15 cellular contexts compared by ENCODE assay signal in genomic region chr5:14400611-14401010, GRCh38.
DNase-seq lines count a peak whose midpoint lies in the region; ATAC-seq and TF ChIP-seq lines count a peak whose summit lies in the region.
"Had no signal": no experiment of that assay in that cellular context is flagged by ENCODE, and none has a peak within 500 bp of the region (broad histone marks: within the 10 kb centered on the region; RNA-seq: fewer than 3 reads in every experiment).

No MANE protein-coding gene starts in this region.

- H3K4me1 Mint-ChIP-seq in type B pancreatic cell (ENCODE audit: unreplicated experiment), result peaks cover 31% of the 10 kb centered on the region

- no peaks in the 10 kb centered on the region for H3K9me3 Mint-ChIP-seq in type B pancreatic cell

- H3K4me3 Mint-ChIP-seq in type B pancreatic cell, result no peak overlapping the region

- POLR2A ChIA-PET in HCT116 (lab: Charles Lee), result no interaction called here
- POLR2A ChIA-PET in Panc1 (lab: Charles Lee), result no interaction called here

- in situ Hi-C loops in Panc1 (cut with HindIII; ENCODE audit: low pct_unique_long_range_greater_than_20kb, low sequenced_read_pairs), result no loop called here

- CTCF ChIA-PET in HCT116 (lab: Charles Lee), result interaction anchor here (0.7 to 1.9 kb wide), 3 partner anchors 49 to 248 kb away, joined by 4 to 17 read pairs (median 5); no protein-coding TSS in a partner anchor
- CTCF ChIA-PET in Panc1 (lab: Charles Lee), result no interaction called here

- intact Hi-C loops in HCT116 (cut with micrococcal nuclease), result no loop called here
- intact Hi-C loops in Panc1 (cut with micrococcal nuclease; ENCODE audit: unreplicated experiment), result loop anchor here (10.0 kb wide), 1 partner anchor 244 kb away; no protein-coding TSS in a partner anchor

- H3K27me3 Mint-ChIP-seq in type B pancreatic cell, result no peaks in the 10 kb centered on the region
- H3K27me3 Mint-ChIP-seq: CD4-positive, CD25-positive, alpha-beta regulatory T cell had no signal

- BruUV-seq in HCT116 (replicated peaks; lab: Mats Ljungman, UMichigan) (TSS peak; percentile 28), Panc1 (replicated peaks; lab: Mats Ljungman, UMichigan) (TSS peak; percentile 24)

- H3K27me3 ChIP-seq in HCT116 (ENCODE audit: insufficient read depth, low read length) (no peaks in the 10 kb centered on the region), Panc1 (ENCODE audit: control insufficient read depth, insufficient read depth, low read length) (no peaks in the 10 kb centered on the region), osteoblast (ENCODE audit: insufficient read depth, low read length) (no peaks in the 10 kb centered on the region)

- ATAC-seq in HCT116 (no peak), Panc1 (no peak), GM18498 (IDR thresholded peaks at IDR 0.05; ENCODE audit: unreplicated experiment) (no peak)

- no peak overlapping the region for H3K27ac Mint-ChIP-seq in type B pancreatic cell

- TF ChIP-seq POLR2A in HCT116 (IDR thresholded peaks at IDR 0.05; ENCODE audit: borderline replicate concordance, extremely low read depth, insufficient read depth, insufficient read length), result no peak

- H3K27ac ChIP-seq in HCT116 (ENCODE audit: low read depth, low read length) (no peak overlapping the region), Panc1 (ENCODE audit: low read length) (no peak overlapping the region), osteoblast (ENCODE audit: low read depth, low read length) (peak overlapping the region; percentile 89)

- H3K4me1 ChIP-seq in HCT116 (ENCODE audit: control insufficient read depth in 1 of 2, insufficient read depth in 2 of 2, low read length in 2 of 2) (peaks cover 0 to 8% of the 10 kb centered on the region in 2 experiments; a peak in 1 of 4 replicates), Panc1 (ENCODE audit: control insufficient read depth, insufficient read depth, low read length) (no peaks in the 10 kb centered on the region), osteoblast (ENCODE audit: insufficient read depth, low read length) (peaks cover 58% of the 10 kb centered on the region)

- TF ChIP-seq RAD21 in HCT116 (IDR thresholded peaks at IDR 0.05; ENCODE audit: low read depth), result no peak

- H3K79me2 ChIP-seq in HCT116 (ENCODE audit: insufficient read depth, low read length) (peaks cover 9% of the 10 kb centered on the region; the same call in 1 of the 2 replicates), osteoblast (ENCODE audit: insufficient read depth, low read length) (peaks cover 32% of the 10 kb centered on the region)

- H3K36me3 ChIP-seq in HCT116 (ENCODE audit: control insufficient read depth in 1 of 2, insufficient read depth in 2 of 2, low read length in 2 of 2) (peaks cover 2 to 19% of the 10 kb centered on the region in 2 experiments; a peak in 3 of 4 replicates), Panc1 (ENCODE audit: control insufficient read depth, insufficient read depth, low read length) (peaks cover 44% of the 10 kb centered on the region), osteoblast (ENCODE audit: insufficient read depth, low read length) (peaks cover 56% of the 10 kb centered on the region)

- H3K4me2 ChIP-seq in HCT116 (ENCODE audit: low read length) (no peak overlapping the region), osteoblast (ENCODE audit: insufficient read depth, low read length) (peak overlapping the region; percentile 60)

- no peak overlapping the region for H3K9ac ChIP-seq in HCT116 (ENCODE audit: low read length)

- no peaks in the 10 kb centered on the region for H3K9me2 ChIP-seq in HCT116 (ENCODE audit: insufficient read depth)

- no peak for DNase-seq in HCT116 (ENCODE audit: low read depth, low spot score)
- no peak for DNase-seq in Panc1 (ENCODE audit: low read depth, low spot score)
- DNase-seq in choroid plexus epithelial cell (ENCODE audit: low read depth), result peak; percentile 77
- DNase-seq in osteoblast (ENCODE audit: insufficient read length, low spot score, missing footprints), result no peak
- no peak for DNase-seq in effector CD8-positive, alpha-beta T cell (lab: John Stamatoyannopoulos, UW)
- no peak for DNase-seq in type B pancreatic cell (ENCODE audit: extremely low spot score, unreplicated experiment)
- no peak for DNase-seq in LoVo (ENCODE audit: low spot score)
- DNase-seq: AML-193, Calu3, DMS79, NCI-H1436, NCI-H2029 treated with DMSO at 0.1 percent for 48 hours, NCI-H510A had no signal

- H3K4me3 ChIP-seq in HCT116 (replicated peaks in 1 of 2; ENCODE audit: low read depth in 1 of 2, low read length in 2 of 2) (no peak overlapping the region), Panc1 (ENCODE audit: low read depth in 2 of 2, low read length in 2 of 2) (no peak overlapping the region), choroid plexus epithelial cell (ENCODE audit: low read depth, low read length) (no peak overlapping the region), osteoblast (ENCODE audit: insufficient read depth, low read length) (no peak overlapping the region)

- H3K9me3 ChIP-seq in HCT116 (ENCODE audit: control insufficient read depth in 1 of 2, insufficient read depth in 1 of 2, low read depth in 1 of 2, low read length in 2 of 2) (peaks cover 0 to 5% of the 10 kb centered on the region in 2 experiments; a peak in 1 of 4 replicates), Panc1 (ENCODE audit: control insufficient read depth, insufficient read depth, low read depth, low read length) (no peaks in the 10 kb centered on the region), osteoblast (ENCODE audit: low read depth, low read length) (no peaks in the 10 kb centered on the region)

- H2AFZ ChIP-seq in HCT116 (ENCODE audit: low read depth, low read length, poor library complexity, severe bottlenecking) (no peak overlapping the region), osteoblast (ENCODE audit: low read length) (no peak overlapping the region)

- H3K36me3 Mint-ChIP-seq in type B pancreatic cell, result peaks cover 36% of the 10 kb centered on the region

- H4K20me1 ChIP-seq in HCT116 (ENCODE audit: insufficient read depth) (no peaks in the 10 kb centered on the region), osteoblast (ENCODE audit: insufficient read depth, low read length) (peaks cover 9% of the 10 kb centered on the region)

- RAD21 ChIA-PET in HCT116 (lab: Charles Lee; ENCODE audit: low non-redundant PET in 1 of 2, low total read pairs in 2 of 2, uncharacterized antibody in 2 of 2, unreplicated experiment in 2 of 2), result interaction anchor here in 1 of 2 experiments (0.9 kb wide), 1 partner anchor 248 kb away, joined by 3 read pairs; no protein-coding TSS in a partner anchor

- TF ChIP-seq CTCF in HCT116 (IDR thresholded peaks at IDR 0.05 in 2 of 3, conservative IDR thresholded peaks at IDR 0.05 in 1 of 3; ENCODE audit: borderline replicate concordance in 1 of 3, insufficient read depth in 1 of 3, low read depth in 2 of 3, low read length in 2 of 3) (no peak), Panc1 (IDR thresholded peaks at IDR 0.05) (no peak), choroid plexus epithelial cell (conservative IDR thresholded peaks at IDR 0.05; ENCODE audit: low read depth, low read length) (no peak), osteoblast (IDR thresholded peaks at IDR 0.05; ENCODE audit: extremely low read depth, low read depth, low read length) (no peak), type B pancreatic cell (conservative IDR thresholded peaks at IDR 0.05) (no peak)

TF ChIP-seq in HCT116, 20 proteins besides CTCF, POLR2A, EP300 and RAD21:
- TF ChIP-seq SRF (IDR thresholded peaks at IDR 0.05; ENCODE audit: low read depth) (no peak), CEBPB (IDR thresholded peaks at IDR 0.05; ENCODE audit: low read depth) (no peak), ZFX (IDR thresholded peaks at IDR 0.05) (no peak), TCF7L2 (IDR thresholded peaks at IDR 0.05; ENCODE audit: borderline replicate concordance, extremely low read depth, insufficient read depth, insufficient read length) (no peak), EZH2phosphoT487 (IDR thresholded peaks at IDR 0.05; ENCODE audit: borderline replicate concordance) (no peak), SP1 (IDR thresholded peaks at IDR 0.05; ENCODE audit: low read depth) (no peak), SIN3A (IDR thresholded peaks at IDR 0.05; ENCODE audit: low read depth) (no peak), REST (IDR thresholded peaks at IDR 0.05; ENCODE audit: low read depth) (no peak)
- TF ChIP-seq, protein P1, sequence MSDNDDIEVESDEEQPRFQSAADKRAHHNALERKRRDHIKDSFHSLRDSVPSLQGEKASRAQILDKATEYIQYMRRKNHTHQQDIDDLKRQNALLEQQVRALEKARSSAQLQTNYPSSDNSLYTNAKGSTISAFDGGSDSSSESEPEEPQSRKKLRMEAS (IDR thresholded peaks at IDR 0.05), result no peak
